In genomic region chrX:53767544-53767943, GRCh38 we compare ENCODE assay signal across 21 cellular contexts.
"Had no signal": no experiment of that assay in that cellular context is flagged by ENCODE, and none has a peak within 500 bp of the region (broad histone marks: within the 10 kb centered on the region; RNA-seq: fewer than 3 reads in every experiment).

No MANE protein-coding gene starts in this region.

- ATAC-seq: HepG2 had no signal

- H3K27ac ChIP-seq: SJSA1, SK-N-MC had no signal

- H3K4me3 ChIP-seq: MG63, SJSA1, SK-N-MC had no signal

- H3K4me1 ChIP-seq: SJSA1 had no signal

- FAIRE-seq: HepG2, RCC 7860 had no signal

- H3K36me3 ChIP-seq: MG63, SJSA1 had no signal

- DNase-seq: IMR-90, MG63, NCI-H1092 treated with DMSO at 0.1 percent for 48 hours, NCI-H1436, NCI-H187, NCI-H2029, NCI-H2081 treated with DMSO at 0.1 percent for 48 hours, NCI-H2171, NCI-H226, NCI-H446, NCI-H510A, NCI-H524 treated with DMSO at 0.1 percent for 48 hours, NCI-H69, NCI-H774, Right ventricle myocardium superior, RPMI8226, SIG-M5 had no signal

- H3K27me3 ChIP-seq: MG63, SJSA1 had no signal

- H3K9me3 ChIP-seq: MG63, SJSA1 had no signal
